In genomic region chr2:208464205-208464604, GRCh38 we compare ENCODE assay signal across 41 cellular contexts. TPM values are rescaled to one million over a fixed set of nuclear protein-coding genes. Genes with fewer than 3 reads are reported as not detected.
"Had no signal": no experiment of that assay in that cellular context is flagged by ENCODE, and none has a peak within 500 bp of the region (broad histone marks: within the 10 kb centered on the region; RNA-seq: fewer than 3 reads in every experiment).

No MANE protein-coding gene starts in this region.

- H3K4me1 ChIP-seq: ascending aorta, breast epithelium had no signal

- H3K4me3 Mint-ChIP-seq: activated naive CD4-positive, alpha-beta T cell treated with anti-CD3 and anti-CD28 coated beads for 36 hours; activated naive CD4-positive, alpha-beta T cell treated with anti-CD3 and anti-CD28 coated beads, Interleukin-2, amount 10 ng/mL, durations not matched to agents 7 days and 5 days; activated naive CD4-positive, alpha-beta T cell treated with anti-CD3 and anti-CD28 coated beads, Interleukin-2, amount 50 U/mL, for 24 hours; activated naive CD8-positive, alpha-beta T cell; activated naive CD8-positive, alpha-beta T cell treated with anti-CD3 and anti-CD28 coated beads for 36 hours; activated naive CD8-positive, alpha-beta T cell treated with anti-CD3 and anti-CD28 coated beads, Interleukin-2, amount 10 ng/mL, durations not matched to agents 7 days and 5 days; activated naive CD8-positive, alpha-beta T cell treated with anti-CD3 and anti-CD28 coated beads, Interleukin-2, amount 50 U/mL, for 24 hours; activated T-cell treated with anti-CD3 and anti-CD28 coated beads, Interleukin-2, amount 50 U/mL, for 24 hours; activated T-cell treated with anti-CD3 and anti-CD28 coated beads, Interleukin-2, amount 50 U/mL, for 4 hours; activated T-cell treated with anti-CD3 and anti-CD28 coated beads, Interleukin-2, amount 50 U/mL, for 72 hours; activated T-helper 1 cell treated with anti-CD3 and anti-CD28 coated beads, Interleukin-12 subunit alpha, Interleukin-12 subunit beta, Interleukin-2, Interleukin-4 antibody, amounts not matched to agents 30 ng/mL and 10 ng/mL and 1 ng/mL, durations not matched to agents 14 hours and 24 hours and 36 hours; activated T-helper 17 cell treated with anti-CD3 and anti-CD28 coated beads, Interleukin-2, amount 50 U/mL, for 72 hours; brain; central memory CD8-positive, alpha-beta T cell had no signal

- H3K36me3 ChIP-seq: adrenal gland, ascending aorta, brain microvascular endothelial cell, breast epithelium, cardiac muscle cell had no signal

- DNase-seq: activated effector memory CD4-positive, alpha-beta T cell treated with anti-CD3 and anti-CD28 coated beads, Interleukin-2, amount 50 U/mL, for 16 hours; activated effector memory CD4-positive, alpha-beta T cell treated with Interleukin-2 at 50 U/mL for 16 hours; activated gamma-delta T cell; activated gamma-delta T cell treated with Interleukin-2 at 50 U/mL for 16 hours; activated naive CD4-positive, alpha-beta T cell; activated naive CD4-positive, alpha-beta T cell treated with anti-CD3 and anti-CD28 coated beads for 36 hours; activated naive CD4-positive, alpha-beta T cell treated with anti-CD3 and anti-CD28 coated beads, Interleukin-2, amount 10 ng/mL, durations not matched to agents 7 days and 5 days; activated naive CD4-positive, alpha-beta T cell treated with anti-CD3 and anti-CD28 coated beads, Interleukin-2, amount 50 U/mL, for 16 hours; activated naive CD4-positive, alpha-beta T cell treated with Interleukin-2 at 50 U/mL for 16 hours; activated naive CD8-positive, alpha-beta T cell treated with anti-CD3 and anti-CD28 coated beads for 36 hours; activated naive CD8-positive, alpha-beta T cell treated with anti-CD3 and anti-CD28 coated beads, Interleukin-2, amount 10 ng/mL, durations not matched to agents 7 days and 5 days; activated naive CD8-positive, alpha-beta T cell treated with anti-CD3 and anti-CD28 coated beads, Interleukin-2, amount 50 U/mL, for 24 hours; activated T-cell treated with anti-CD3 and anti-CD28 coated beads for 4 hours; activated T-cell treated with anti-CD3 and anti-CD28 coated beads, Interleukin-2, amount 50 U/mL, for 1 hour; activated T-cell treated with anti-CD3 and anti-CD28 coated beads, Interleukin-2, amount 50 U/mL, for 24 hours; activated T-cell treated with anti-CD3 and anti-CD28 coated beads, Interleukin-2, amount 50 U/mL, for 4 hours; activated T-cell treated with anti-CD3 and anti-CD28 coated beads, Interleukin-2, amount 50 U/mL, for 48 hours; activated T-cell treated with anti-CD3 and anti-CD28 coated beads, Interleukin-2, amount 50 U/mL, for 72 hours; adrenal gland; amniotic stem cell; amygdala; anterior cingulate cortex; aorta; body of pancreas; brain microvascular endothelial cell; caudate nucleus; central memory CD4-positive, alpha-beta T cell; cerebellar nuclear complex had no signal

- H3K4me3 ChIP-seq: adrenal gland, ascending aorta, body of pancreas, breast epithelium, cardiac muscle cell had no signal

- H3K27me3 ChIP-seq: adrenal gland, ascending aorta, body of pancreas, brain microvascular endothelial cell, breast epithelium, cardiac muscle cell had no signal

- H3K4me1 Mint-ChIP-seq: activated naive CD4-positive, alpha-beta T cell treated with anti-CD3 and anti-CD28 coated beads, Interleukin-2, amount 10 ng/mL, durations not matched to agents 7 days and 5 days; activated naive CD4-positive, alpha-beta T cell treated with anti-CD3 and anti-CD28 coated beads, Interleukin-2, amount 50 U/mL, for 24 hours; activated naive CD8-positive, alpha-beta T cell treated with anti-CD3 and anti-CD28 coated beads for 36 hours; activated naive CD8-positive, alpha-beta T cell treated with anti-CD3 and anti-CD28 coated beads, Interleukin-2, amount 10 ng/mL, durations not matched to agents 7 days and 5 days; activated naive CD8-positive, alpha-beta T cell treated with anti-CD3 and anti-CD28 coated beads, Interleukin-2, amount 50 U/mL, for 24 hours; activated T-helper 17 cell treated with anti-CD3 and anti-CD28 coated beads, Interleukin-2, amount 50 U/mL, for 72 hours; central memory CD8-positive, alpha-beta T cell had no signal

- H3K27ac ChIP-seq: adrenal gland, ascending aorta, body of pancreas, brain microvascular endothelial cell, breast epithelium, cardiac muscle cell had no signal

- H3K36me3 Mint-ChIP-seq: activated naive CD4-positive, alpha-beta T cell treated with anti-CD3 and anti-CD28 coated beads, Interleukin-2, amount 10 ng/mL, durations not matched to agents 7 days and 5 days; activated naive CD4-positive, alpha-beta T cell treated with anti-CD3 and anti-CD28 coated beads, Interleukin-2, amount 50 U/mL, for 24 hours; activated naive CD4-positive, alpha-beta T cell treated with anti-CD3 and anti-CD28 coated beads, Interleukin-2, amount 50 U/mL, for 72 hours; activated naive CD8-positive, alpha-beta T cell; activated naive CD8-positive, alpha-beta T cell treated with anti-CD3 and anti-CD28 coated beads for 36 hours; activated naive CD8-positive, alpha-beta T cell treated with anti-CD3 and anti-CD28 coated beads, Interleukin-2, amount 10 ng/mL, durations not matched to agents 7 days and 5 days; brain had no signal

- H3K27ac Mint-ChIP-seq: activated naive CD4-positive, alpha-beta T cell treated with anti-CD3 and anti-CD28 coated beads for 36 hours; activated naive CD4-positive, alpha-beta T cell treated with anti-CD3 and anti-CD28 coated beads, Interleukin-2, amount 10 ng/mL, durations not matched to agents 7 days and 5 days; activated naive CD4-positive, alpha-beta T cell treated with anti-CD3 and anti-CD28 coated beads, Interleukin-2, amount 50 U/mL, for 24 hours; activated naive CD4-positive, alpha-beta T cell treated with anti-CD3 and anti-CD28 coated beads, Interleukin-2, amount 50 U/mL, for 72 hours; activated naive CD8-positive, alpha-beta T cell; activated naive CD8-positive, alpha-beta T cell treated with anti-CD3 and anti-CD28 coated beads for 36 hours; activated naive CD8-positive, alpha-beta T cell treated with anti-CD3 and anti-CD28 coated beads, Interleukin-2, amount 10 ng/mL, durations not matched to agents 7 days and 5 days; activated naive CD8-positive, alpha-beta T cell treated with anti-CD3 and anti-CD28 coated beads, Interleukin-2, amount 50 U/mL, for 24 hours; activated T-cell treated with anti-CD3 and anti-CD28 coated beads, Interleukin-2, amount 50 U/mL, for 24 hours; activated T-cell treated with anti-CD3 and anti-CD28 coated beads, Interleukin-2, amount 50 U/mL, for 72 hours; activated T-helper 1 cell treated with anti-CD3 and anti-CD28 coated beads, Interleukin-12 subunit alpha, Interleukin-12 subunit beta, Interleukin-2, Interleukin-4 antibody, amounts not matched to agents 30 ng/mL and 10 ng/mL and 1 ng/mL, durations not matched to agents 14 hours and 24 hours and 36 hours; activated T-helper 17 cell treated with anti-CD3 and anti-CD28 coated beads, Interleukin-2, amount 50 U/mL, for 72 hours; activated T-helper 2 cell treated with anti-CD3 and anti-CD28 coated beads, Interferon-gamma antibody, Interleukin-2, Interleukin-4, amounts not matched to agents 10 μg/mL and 5 μg/mL and 100 μg/mL, durations not matched to agents 14 hours and 24 hours and 36 hours; brain had no signal

- H3K9me3 ChIP-seq: adrenal gland, ascending aorta, body of pancreas, breast epithelium had no signal

- H3K27me3 Mint-ChIP-seq: activated naive CD4-positive, alpha-beta T cell treated with anti-CD3 and anti-CD28 coated beads, Interleukin-2, amount 10 ng/mL, durations not matched to agents 7 days and 5 days; activated naive CD8-positive, alpha-beta T cell treated with anti-CD3 and anti-CD28 coated beads, Interleukin-2, amount 10 ng/mL, durations not matched to agents 7 days and 5 days; brain had no signal

- H3K9me3 Mint-ChIP-seq: activated naive CD4-positive, alpha-beta T cell treated with anti-CD3 and anti-CD28 coated beads for 36 hours; activated naive CD4-positive, alpha-beta T cell treated with anti-CD3 and anti-CD28 coated beads, Interleukin-2, amount 10 ng/mL, durations not matched to agents 7 days and 5 days; activated naive CD4-positive, alpha-beta T cell treated with anti-CD3 and anti-CD28 coated beads, Interleukin-2, amount 50 U/mL, for 24 hours; activated naive CD4-positive, alpha-beta T cell treated with anti-CD3 and anti-CD28 coated beads, Interleukin-2, amount 50 U/mL, for 72 hours; activated naive CD8-positive, alpha-beta T cell treated with anti-CD3 and anti-CD28 coated beads for 36 hours; activated naive CD8-positive, alpha-beta T cell treated with anti-CD3 and anti-CD28 coated beads, Interleukin-2, amount 10 ng/mL, durations not matched to agents 7 days and 5 days; activated naive CD8-positive, alpha-beta T cell treated with anti-CD3 and anti-CD28 coated beads, Interleukin-2, amount 50 U/mL, for 24 hours; activated T-cell treated with anti-CD3 and anti-CD28 coated beads, Interleukin-2, amount 50 U/mL, for 24 hours; activated T-cell treated with anti-CD3 and anti-CD28 coated beads, Interleukin-2, amount 50 U/mL, for 4 hours; activated T-cell treated with anti-CD3 and anti-CD28 coated beads, Interleukin-2, amount 50 U/mL, for 72 hours; activated T-helper 1 cell treated with anti-CD3 and anti-CD28 coated beads, Interleukin-12 subunit alpha, Interleukin-12 subunit beta, Interleukin-2, Interleukin-4 antibody, amounts not matched to agents 30 ng/mL and 10 ng/mL and 1 ng/mL, durations not matched to agents 14 hours and 24 hours and 36 hours; activated T-helper 17 cell treated with anti-CD3 and anti-CD28 coated beads, Interleukin-2, amount 50 U/mL, for 72 hours; activated T-helper 2 cell treated with anti-CD3 and anti-CD28 coated beads, Interferon-gamma antibody, Interleukin-2, Interleukin-4, amounts not matched to agents 10 μg/mL and 5 μg/mL and 100 μg/mL, durations not matched to agents 14 hours and 24 hours and 36 hours; brain; central memory CD8-positive, alpha-beta T cell had no signal

RNA-seq across cellular contexts. Expression of gene PTH2R, which starts 57.6 kb away (rescaled TPM):
- total RNA-seq: activated naive CD4-positive, alpha-beta T cell treated with anti-CD3 and anti-CD28 coated beads for 36 hours; activated T-cell treated with anti-CD3 and anti-CD28 coated beads, Interleukin-2, amount 50 U/mL, for 4 hours; ascending aorta; astrocyte; cardiac septum had no signal
- polyA plus RNA-seq: aorta, cardiac muscle cell had no signal
